Comparison of ENCODE assay signal across 16 cellular contexts in the genomic region with DNA sequence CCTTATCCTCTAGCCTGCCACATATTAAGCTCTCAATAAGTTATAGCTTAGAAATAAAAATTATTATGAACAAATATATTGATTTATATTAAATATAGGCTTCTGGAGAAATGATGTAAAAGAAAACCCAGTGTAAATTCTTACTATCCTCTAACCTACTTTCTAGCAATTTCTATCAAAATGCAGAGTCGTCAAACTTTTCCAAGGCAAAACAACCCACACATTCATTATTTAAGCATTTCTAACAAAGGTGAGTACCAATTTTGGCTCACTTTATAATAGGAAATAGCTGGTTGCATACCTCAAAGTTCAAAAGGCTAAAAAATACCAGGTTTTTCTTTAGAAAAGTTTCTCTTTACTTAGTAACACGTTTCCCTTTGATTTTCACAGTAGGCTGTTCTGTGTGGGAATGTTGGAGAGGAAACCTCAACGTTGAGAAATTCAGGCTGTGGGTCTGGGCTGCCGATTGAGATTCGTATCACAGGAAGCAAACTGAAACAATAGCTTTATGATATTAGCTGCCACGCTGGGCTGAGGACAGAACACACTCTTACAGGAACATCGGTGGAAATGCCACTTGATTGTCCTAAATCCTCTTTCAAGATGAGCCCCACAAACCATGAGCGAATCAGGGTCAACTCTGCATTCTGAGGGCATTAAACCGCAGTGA. TPM values are rescaled to one million over a fixed set of nuclear protein-coding genes. Genes with fewer than 3 reads are reported as not detected.
DNase-seq lines count a peak whose midpoint lies in the region; ATAC-seq, FAIRE-seq and TF ChIP-seq lines count a peak whose summit lies in the region.
"Had no signal": no experiment of that assay in that cellular context is flagged by ENCODE, and none has a peak within 500 bp of the region (broad histone marks: within the 10 kb centered on the region; RNA-seq: fewer than 3 reads in every experiment).

No MANE protein-coding gene starts in this region.

- H3K9ac ChIP-seq in endothelial cell of umbilical vein (replicated peaks; ENCODE audit: extremely low read depth, insufficient read depth, low read length): peak overlapping the region; percentile 42

- H3K27ac Mint-ChIP-seq in activated T-cell treated with anti-CD3 and anti-CD28 coated beads, Interleukin-2, amount 50 U/mL, for 24 hours: peak overlapping the region; percentile 92
- H3K27ac Mint-ChIP-seq in T-helper 17 cell: peak overlapping the region; percentile 91
- H3K27ac Mint-ChIP-seq: activated B cell treated with CpG ODN at 0.5 μM for 24 hours had no signal

- no peaks in the 10 kb centered on the region for H3K27me3 ChIP-seq in endothelial cell of umbilical vein (ENCODE audit: control insufficient read depth in 2 of 2, insufficient read depth in 2 of 2, low read length in 2 of 2)
- no peaks in the 10 kb centered on the region for H3K27me3 ChIP-seq in stomach
- no peaks in the 10 kb centered on the region for H3K27me3 ChIP-seq in small intestine (ENCODE audit: control insufficient read depth in 2 of 2, insufficient read depth in 2 of 2, low read length in 2 of 2)
- H3K27me3 ChIP-seq: thyroid gland had no signal

- POLR2A ChIA-PET in endothelial cell of umbilical vein (lab: Charles Lee): interaction anchor here (1.2 to 1.4 kb wide), 2 partner anchors 50 to 53 kb away, joined by 3 to 5 read pairs; partner anchors contain the start of gene EPAS1

- no peak for DNase-seq in activated T-cell treated with anti-CD3 and anti-CD28 coated beads, Interleukin-2, amount 50 U/mL, for 24 hours
- DNase-seq in activated T-cell treated with anti-CD3 and anti-CD28 coated beads, Interleukin-2, amount 50 U/mL, for 48 hours: no peak
- DNase-seq in T-helper 17 cell (no peak), endothelial cell of umbilical vein (ENCODE audit: low read depth, low spot score) (peak; percentile 95), stomach (no peak), small intestine (no peak)
- DNase-seq: ACHN, activated B cell treated with CpG ODN at 0.5 μM for 24 hours, activated gamma-delta T cell, NCI-H1436, NCI-H526, SIG-M5, thyroid gland had no signal

- ATAC-seq in T-helper 17 cell: no peak
- no peak for ATAC-seq in GM18858 (IDR thresholded peaks at IDR 0.05; ENCODE audit: unreplicated experiment)
- no peak for ATAC-seq in activated CD4-positive, CD25-positive, alpha-beta regulatory T cell treated with anti-CD3 and anti-CD28 coated beads, Interleukin-2, amount 50 U/mL, for 24 hours

- peak; percentile 88 for FAIRE-seq in endothelial cell of umbilical vein (lab: Jason Lieb, UNC)
- FAIRE-seq in small intestine (lab: Jason Lieb, UNC): no peak

- 59 to 76% (median 67%) methylated on average over 9 of the region's 9 CpGs for WGBS in stomach, 5 donors
- WGBS in small intestine, 3 donors: 54 to 79% (median 72%) methylated on average over 9 of the region's 9 CpGs

- no peaks in the 10 kb centered on the region for H3K9me1 ChIP-seq in endothelial cell of umbilical vein (replicated peaks; ENCODE audit: control insufficient read depth, extremely low read depth, insufficient read depth, low read length)

- no peak for TF ChIP-seq POLR2A in endothelial cell of umbilical vein (IDR thresholded peaks at IDR 0.05; ENCODE audit: low read depth, low read length)
- TF ChIP-seq POLR2A in stomach (IDR thresholded peaks at IDR 0.05): no peak

- H3K9me3 Mint-ChIP-seq in activated T-cell treated with anti-CD3 and anti-CD28 coated beads, Interleukin-2, amount 50 U/mL, for 24 hours: no peaks in the 10 kb centered on the region
- H3K9me3 Mint-ChIP-seq: activated B cell treated with CpG ODN at 0.5 μM for 24 hours had no signal

- no peak overlapping the region for H2AFZ ChIP-seq in endothelial cell of umbilical vein (ENCODE audit: low read depth, low read length)

- no TSS peak for BruUV-seq in endothelial cell of umbilical vein (replicated peaks; lab: Mats Ljungman, UMichigan)

- H3K27ac ChIP-seq in endothelial cell of umbilical vein (ENCODE audit: insufficient read depth, low read depth, low read length): peak overlapping the region; percentile 61
- H3K27ac ChIP-seq in stomach: peak overlapping the region in 3 of 5 donors; percentile 16 to 61 (median 54)
- peak overlapping the region in 1 of 2 donors; percentile 57 for H3K27ac ChIP-seq in small intestine (ENCODE audit: low read depth in 1 of 2, low read length in 1 of 2)

- dilution Hi-C loops in endothelial cell of umbilical vein (cut with MboI; ENCODE audit: extremely low pct_ligation_motif_present, low sequenced_read_pairs): no loop called here

- CTCF ChIA-PET in endothelial cell of umbilical vein (lab: Charles Lee): interaction anchor here (0.8 to 2.6 kb wide), 17 partner anchors 8 to 339 kb away, joined by 3 to 11 read pairs (median 4); partner anchors contain the start of gene EPAS1

- H3K27me3 Mint-ChIP-seq in activated T-cell treated with anti-CD3 and anti-CD28 coated beads, Interleukin-2, amount 50 U/mL, for 24 hours: no peaks in the 10 kb centered on the region
- H3K27me3 Mint-ChIP-seq in T-helper 17 cell: no peaks in the 10 kb centered on the region

- no peaks in the 10 kb centered on the region for H4K20me1 ChIP-seq in endothelial cell of umbilical vein (replicated peaks; ENCODE audit: control insufficient read depth, extremely low read depth, insufficient read depth, low read length)

- peaks cover 6% of the 10 kb centered on the region for H3K79me2 ChIP-seq in endothelial cell of umbilical vein (ENCODE audit: control insufficient read depth, insufficient read depth, low read length)

- H3K4me1 ChIP-seq in endothelial cell of umbilical vein (ENCODE audit: control insufficient read depth, extremely low read depth, insufficient read depth, low read length) (peaks cover 50% of the 10 kb centered on the region), stomach (peaks cover 4 to 35% (median 9%) of the 10 kb centered on the region in 4 donors), small intestine (ENCODE audit: control insufficient read depth in 2 of 2, insufficient read depth in 1 of 2, low read depth in 1 of 2, low read length in 1 of 2) (peaks cover 0 to 3% of the 10 kb centered on the region in 2 donors)

- peak overlapping the region in 1 of 3 experiments; percentile 6 for H3K4me3 ChIP-seq in endothelial cell of umbilical vein (replicated peaks in 1 of 3; ENCODE audit: insufficient read depth in 1 of 3, low read depth in 1 of 3, low read length in 3 of 3)
- H3K4me3 ChIP-seq in stomach: no peak overlapping the region
- H3K4me3 ChIP-seq in small intestine (ENCODE audit: low read depth in 1 of 2, low read length in 2 of 2): no peak overlapping the region
- H3K4me3 ChIP-seq: thyroid gland had no signal

- TF ChIP-seq EP300 in stomach (IDR thresholded peaks at IDR 0.05): no peak

- TF ChIP-seq CTCF in endothelial cell of umbilical vein (IDR thresholded peaks at IDR 0.05; ENCODE audit: extremely low read depth in 1 of 2, insufficient read depth in 1 of 2, low read depth in 1 of 2, low read length in 2 of 2) (no peak), stomach (IDR thresholded peaks at IDR 0.05) (no peak)

- peak overlapping the region; percentile 78 for H3K4me3 Mint-ChIP-seq in activated T-cell treated with anti-CD3 and anti-CD28 coated beads, Interleukin-2, amount 50 U/mL, for 24 hours
- H3K4me3 Mint-ChIP-seq in T-helper 17 cell: peak overlapping the region; percentile 89
- H3K4me3 Mint-ChIP-seq: activated B cell treated with CpG ODN at 0.5 μM for 24 hours had no signal

- intact Hi-C loops in endothelial cell of umbilical vein (cut with micrococcal nuclease) (loop anchor here (1.0 to 5.0 kb wide), 3 partner anchors 15 to 335 kb away; no protein-coding TSS in a partner anchor), stomach (cut with DNase I; ENCODE audit: low total_unique reads) (no loop called here)

- no peaks in the 10 kb centered on the region for H3K36me3 Mint-ChIP-seq in activated T-cell treated with anti-CD3 and anti-CD28 coated beads, Interleukin-2, amount 50 U/mL, for 24 hours (ENCODE audit: low read depth)
- no peaks in the 10 kb centered on the region for H3K36me3 Mint-ChIP-seq in T-helper 17 cell (ENCODE audit: low read depth)

- H3K4me2 ChIP-seq in endothelial cell of umbilical vein (ENCODE audit: insufficient read depth, low read length): peak overlapping the region; percentile 65

- peaks cover 76% of the 10 kb centered on the region for H3K4me1 Mint-ChIP-seq in activated T-cell treated with anti-CD3 and anti-CD28 coated beads, Interleukin-2, amount 50 U/mL, for 24 hours (ENCODE audit: low read depth)
- H3K4me1 Mint-ChIP-seq in T-helper 17 cell: peaks cover 37% of the 10 kb centered on the region

- H3K9me3 ChIP-seq in T-helper 17 cell (ENCODE audit: control insufficient read depth, low read length, poor library complexity, severe bottlenecking) (no peaks in the 10 kb centered on the region), endothelial cell of umbilical vein (replicated peaks; ENCODE audit: control insufficient read depth, insufficient read depth, low read length) (no peaks in the 10 kb centered on the region), stomach (no peaks in the 10 kb centered on the region), small intestine (ENCODE audit: control insufficient read depth, low read depth) (no peaks in the 10 kb centered on the region)
- H3K9me3 ChIP-seq: thyroid gland had no signal

- H3K36me3 ChIP-seq in endothelial cell of umbilical vein (ENCODE audit: control insufficient read depth in 2 of 2, extremely low read depth in 1 of 2, insufficient read depth in 2 of 2, low read length in 2 of 2) (peaks cover 13 to 33% of the 10 kb centered on the region in 2 experiments), stomach (peaks cover 13 to 77% (median 65%) of the 10 kb centered on the region in 4 donors), small intestine (ENCODE audit: control insufficient read depth in 2 of 2, insufficient read depth in 2 of 2, low read length in 2 of 2) (peaks cover 8 to 10% of the 10 kb centered on the region in 2 donors)

TF ChIP-seq in endothelial cell of umbilical vein, 7 proteins besides CTCF, POLR2A, EP300 and RAD21 (continues in another document):
- peak; percentile 56 for TF ChIP-seq POLR2AphosphoS5 (IDR thresholded peaks at IDR 0.05; ENCODE audit: insufficient read depth, low read depth, low read length)

RNA-seq across cellular contexts. Expression of gene EPAS1, which starts 53.0 kb away (rescaled TPM):
- total RNA-seq in T-helper 17 cell: 1 to 10 TPM in 1 of 2 donors, under 1 TPM in 1; 0.97 to 9.1 TPM
- 374 and 397 TPM in 2 replicates for total RNA-seq in endothelial cell of umbilical vein
- polyA plus RNA-seq in endothelial cell of umbilical vein: 214 and 229 TPM in 2 replicates
- 316 and 329 TPM in 2 replicates for polyA plus RNA-seq in endothelial cell of umbilical vein (2011; cell fraction: cytosol; rRNA removed)
- 257 and 293 TPM in 2 replicates for polyA plus RNA-seq in endothelial cell of umbilical vein (2011; cell fraction: nucleus; rRNA removed)
- polyA plus RNA-seq in endothelial cell of umbilical vein (2012): 294 and 311 TPM in 2 replicates
- 334 and 376 TPM in 2 replicates for polyA minus RNA-seq in endothelial cell of umbilical vein
- polyA minus RNA-seq in endothelial cell of umbilical vein (2011; cell fraction: cytosol; rRNA and poly(A)+ RNA removed): 84.9 TPM
- 192 and 214 TPM in 2 replicates for polyA minus RNA-seq in endothelial cell of umbilical vein (2011; cell fraction: nucleus; rRNA and poly(A)+ RNA removed)
- total RNA-seq in stomach: 100 to 1,000 TPM in 4 of 5 donors, 10 to 100 TPM in 1; 69.0 to 217 (median 156) TPM
- polyA plus RNA-seq in stomach: 10 to 100 TPM; 35.1 to 82.6 (median 47.1) TPM
- 100 to 1,000 TPM in 1 of 3 donors, 10 to 100 TPM in 2; 63.0 to 106 (median 65.3) TPM for polyA plus RNA-seq in small intestine
- polyA plus RNA-seq: neural cell had no signal

Comparison
In these comparisons a context has a peak if more than half of its experiments do, and no peak if none do; other contexts are left out.
1. RNA of gene EPAS1, which starts 53.0 kb away (total RNA-seq): 374 to 397 TPM in endothelial cell of umbilical vein and 69.0 to 217 TPM in stomach; 0.97 to 9.1 TPM in T-helper 17 cell; every median in the first group is over 4 times any median in the second.